Comparison of ENCODE assay signal across 8 cellular contexts in genomic region chr21:42974832-42975820, GRCh38. TPM values are rescaled to one million over a fixed set of nuclear protein-coding genes. Genes with fewer than 3 reads are reported as not detected.
DNase-seq lines count a peak whose midpoint lies in the region; ATAC-seq and TF ChIP-seq lines count a peak whose summit lies in the region.

No MANE protein-coding gene starts in this region.

- H3K9ac ChIP-seq in duodenal mucosa (ENCODE audit: low read depth in 1 of 2, low read length in 2 of 2), result peak overlapping the region; percentile 76 to 80

- H3K4me3 ChIP-seq in duodenal mucosa (ENCODE audit: low read depth in 1 of 2, low read length in 2 of 2), result peak overlapping the region; percentile 86 to 87
- peak overlapping the region; percentile 62 for H3K4me3 ChIP-seq in lung

- ATAC-seq in GM18909 (IDR thresholded peaks at IDR 0.05; ENCODE audit: poor library complexity, unreplicated experiment) (peak; percentile 30), HG03135 (IDR thresholded peaks at IDR 0.05; ENCODE audit: unreplicated experiment) (peak; percentile 28), lung (ENCODE audit: insufficient read depth, low FRiP score) (no peak)

- H3K36me3 ChIP-seq in duodenal mucosa (ENCODE audit: control insufficient read depth in 1 of 2, insufficient read depth in 2 of 2, low read length in 2 of 2) (no peaks in the 10 kb centered on the region), lung (ENCODE audit: control insufficient read depth in 2 of 2, insufficient read depth in 2 of 2, low read length in 2 of 2) (no peaks in the 10 kb centered on the region)

- DNase-seq in AG20443 (ENCODE audit: low spot score) (peak; percentile 92), NCI-H460 (ENCODE audit: extremely low read depth, low read depth) (peak; percentile 31), lung (ENCODE audit: low spot score) (peak; percentile 48)
- DNase-seq in activated CD4-positive, alpha-beta T cell treated with anti-CD3 and anti-CD28 coated beads, Interleukin-2, amount 50 U/mL, for 4 hours, result peak; percentile 63 to 66
- peak; percentile 38 to 53 (median 41) for DNase-seq in stimulated activated CD4-positive, alpha-beta T cell treated with anti-CD3 and anti-CD28 coated beads, TNF-alpha, amount 100 ng/mL, for 48 hours (ENCODE audit: low read depth in 3 of 3)

- H3K27ac ChIP-seq in duodenal mucosa (ENCODE audit: low read depth, low read length) (peak overlapping the region; percentile 87), lung (ENCODE audit: low read depth in 1 of 2, low read length in 1 of 2) (peak overlapping the region; percentile 97 to 98)

- TF ChIP-seq CTCF in lung (IDR thresholded peaks at IDR 0.05; ENCODE audit: control extremely low read depth, extremely low read depth), result no peak

- H3K27me3 ChIP-seq in duodenal mucosa (ENCODE audit: control insufficient read depth in 1 of 2, insufficient read depth in 2 of 2, low read length in 2 of 2), result no peaks in the 10 kb centered on the region
- H3K27me3 ChIP-seq in lung (ENCODE audit: control insufficient read depth, insufficient read depth), result no peaks in the 10 kb centered on the region

- WGBS in lung, 2 donors, result 0 to 1% methylated on average over 47 to 122 of the region's 125 CpGs

- H3K4me1 ChIP-seq in duodenal mucosa (ENCODE audit: control insufficient read depth in 1 of 2, insufficient read depth in 2 of 2, low read length in 2 of 2) (peaks cover 13% of the 10 kb centered on the region in 2 donors), lung (ENCODE audit: control insufficient read depth in 2 of 2, insufficient read depth in 2 of 2, low read length in 2 of 2) (peaks cover 0 to 6% of the 10 kb centered on the region in 2 donors)

- H3K9me3 ChIP-seq in duodenal mucosa (ENCODE audit: control insufficient read depth in 1 of 2, low read length in 2 of 2) (no peaks in the 10 kb centered on the region), lung (ENCODE audit: control insufficient read depth in 2 of 2, insufficient read depth in 1 of 2, low read length in 1 of 2) (no peaks in the 10 kb centered on the region)

RNA-seq across cellular contexts. Expression of gene PKNOX1, which starts 0.8 kb away (rescaled TPM):
- 9.7 and 9.8 TPM in 2 replicates for total RNA-seq in NCI-H460 (2014; rRNA removed; shearing (Covaris generic))
- polyA plus RNA-seq in NCI-H460 (2014; cell fraction: nucleus; rRNA removed), result 6.4 and 8.0 TPM in 2 replicates
- 10 to 100 TPM; 18.2 to 40.4 TPM for total RNA-seq in lung
- polyA plus RNA-seq in lung, result 10 to 100 TPM in 1 of 2 donors, 1 to 10 TPM in 1; 9.6 to 10.2 TPM

RNA-seq across cellular contexts. Expression of gene ERVH48-1, which starts 49.7 kb away (rescaled TPM):
- not detected in 2 replicates for total RNA-seq in NCI-H460 (2014; rRNA removed; shearing (Covaris generic))
- not detected in 2 replicates for polyA plus RNA-seq in NCI-H460 (2014; cell fraction: nucleus; rRNA removed)
- 1 to 10 TPM in 1 of 2 donors, under 1 TPM in 1; 0.12 to 1.1 TPM for total RNA-seq in lung
- polyA plus RNA-seq in lung, result under 1 TPM; 0.02 to 0.18 TPM

Comparison
In these comparisons a context has a peak if more than half of its experiments do, and no peak if none do; other contexts are left out.
1. DNase-seq: peak in every context shown above with its lines; median percentile 92 in AG20443; 64 in activated CD4-positive, alpha-beta T cell treated with anti-CD3 and anti-CD28 coated beads, Interleukin-2, amount 50 U/mL, for 4 hours; 48 in lung; 41 in stimulated activated CD4-positive, alpha-beta T cell treated with anti-CD3 and anti-CD28 coated beads, TNF-alpha, amount 100 ng/mL, for 48 hours; 31 in NCI-H460.